1 cellular context compared by ENCODE assay signal in the genomic region with DNA sequence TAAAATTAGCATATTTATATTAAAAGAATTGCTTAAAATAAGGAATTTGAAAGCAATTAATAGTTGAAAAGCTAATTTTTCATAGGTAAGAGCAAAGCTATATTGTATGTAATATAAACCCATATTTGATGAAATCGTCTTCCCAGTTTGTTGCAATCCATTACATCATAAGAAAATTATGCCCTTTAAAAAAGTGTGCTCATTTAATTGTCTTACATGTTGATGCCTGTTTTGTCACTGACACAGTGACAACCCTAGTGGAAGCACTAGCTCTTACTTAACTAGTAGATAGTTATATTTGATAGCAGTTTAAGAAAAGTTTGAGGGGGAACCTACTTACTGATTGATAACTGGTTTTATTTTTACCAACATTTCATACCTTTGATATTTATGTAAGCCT.
TF ChIP-seq lines count a peak whose summit lies in the region.

No MANE protein-coding gene starts in this region.

TF ChIP-seq in K562, 482 proteins besides CTCF, POLR2A, EP300 and RAD21:
- TF ChIP-seq, protein P1, sequence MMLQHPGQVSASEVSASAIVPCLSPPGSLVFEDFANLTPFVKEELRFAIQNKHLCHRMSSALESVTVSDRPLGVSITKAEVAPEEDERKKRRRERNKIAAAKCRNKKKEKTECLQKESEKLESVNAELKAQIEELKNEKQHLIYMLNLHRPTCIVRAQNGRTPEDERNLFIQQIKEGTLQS (IDR thresholded peaks at IDR 0.05), result peak; percentile 18; the same call in 1 of the 2 replicates
- TF ChIP-seq, protein P1 (CRISPR knock-in tag; conservative IDR thresholded peaks at IDR 0.05), result no peak
- TF ChIP-seq SAFB (IDR thresholded peaks at IDR 0.05; ENCODE audit: borderline replicate concordance, low read depth, low read length) (no peak), CEBPG (CRISPR knock-in tag; IDR thresholded peaks at IDR 0.05) (no peak), CEBPG (tag; conservative IDR thresholded peaks at IDR 0.05 in 1 of 2, IDR thresholded peaks at IDR 0.05 in 1 of 2) (peak; percentile 33 to 91; a peak in 3 of 4 replicates), ZBTB8A (IDR thresholded peaks at IDR 0.05; ENCODE audit: partially characterized antibody) (no peak), ZBTB1 (CRISPR knock-in tag; IDR thresholded peaks at IDR 0.05; ENCODE audit: borderline replicate concordance, low read depth) (no peak), ZNF232 (CRISPR knock-in tag; IDR thresholded peaks at IDR 0.05) (no peak)
- TF ChIP-seq, protein P2, sequence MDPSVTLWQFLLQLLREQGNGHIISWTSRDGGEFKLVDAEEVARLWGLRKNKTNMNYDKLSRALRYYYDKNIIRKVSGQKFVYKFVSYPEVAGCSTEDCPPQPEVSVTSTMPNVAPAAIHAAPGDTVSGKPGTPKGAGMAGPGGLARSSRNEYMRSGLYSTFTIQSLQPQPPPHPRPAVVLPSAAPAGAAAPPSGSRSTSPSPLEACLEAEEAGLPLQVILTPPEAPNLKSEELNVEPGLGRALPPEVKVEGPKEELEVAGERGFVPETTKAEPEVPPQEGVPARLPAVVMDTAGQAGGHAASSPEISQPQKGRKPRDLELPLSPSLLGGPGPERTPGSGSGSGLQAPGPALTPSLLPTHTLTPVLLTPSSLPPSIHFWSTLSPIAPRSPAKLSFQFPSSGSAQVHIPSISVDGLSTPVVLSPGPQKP (CRISPR knock-in tag; IDR thresholded peaks at IDR 0.05), result no peak
- TF ChIP-seq, protein P3, sequence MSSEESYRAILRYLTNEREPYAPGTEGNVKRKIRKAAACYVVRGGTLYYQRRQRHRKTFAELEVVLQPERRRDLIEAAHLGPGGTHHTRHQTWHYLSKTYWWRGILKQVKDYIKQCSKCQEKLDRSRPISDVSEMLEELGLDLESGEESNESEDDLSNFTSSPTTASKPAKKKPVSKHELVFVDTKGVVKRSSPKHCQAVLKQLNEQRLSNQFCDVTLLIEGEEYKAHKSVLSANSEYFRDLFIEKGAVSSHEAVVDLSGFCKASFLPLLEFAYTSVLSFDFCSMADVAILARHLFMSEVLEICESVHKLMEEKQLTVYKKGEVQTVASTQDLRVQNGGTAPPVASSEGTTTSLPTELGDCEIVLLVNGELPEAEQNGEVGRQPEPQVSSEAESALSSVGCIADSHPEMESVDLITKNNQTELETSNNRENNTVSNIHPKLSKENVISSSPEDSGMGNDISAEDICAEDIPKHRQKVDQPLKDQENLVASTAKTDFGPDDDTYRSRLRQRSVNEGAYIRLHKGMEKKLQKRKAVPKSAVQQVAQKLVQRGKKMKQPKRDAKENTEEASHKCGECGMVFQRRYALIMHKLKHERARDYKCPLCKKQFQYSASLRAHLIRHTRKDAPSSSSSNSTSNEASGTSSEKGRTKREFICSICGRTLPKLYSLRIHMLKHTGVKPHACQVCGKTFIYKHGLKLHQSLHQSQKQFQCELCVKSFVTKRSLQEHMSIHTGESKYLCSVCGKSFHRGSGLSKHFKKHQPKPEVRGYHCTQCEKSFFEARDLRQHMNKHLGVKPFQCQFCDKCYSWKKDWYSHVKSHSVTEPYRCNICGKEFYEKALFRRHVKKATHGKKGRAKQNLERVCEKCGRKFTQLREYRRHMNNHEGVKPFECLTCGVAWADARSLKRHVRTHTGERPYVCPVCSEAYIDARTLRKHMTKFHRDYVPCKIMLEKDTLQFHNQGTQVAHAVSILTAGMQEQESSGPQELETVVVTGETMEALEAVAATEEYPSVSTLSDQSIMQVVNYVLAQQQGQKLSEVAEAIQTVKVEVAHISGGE (CRISPR knock-in tag; IDR thresholded peaks at IDR 0.05), result no peak
- TF ChIP-seq, protein P4, sequence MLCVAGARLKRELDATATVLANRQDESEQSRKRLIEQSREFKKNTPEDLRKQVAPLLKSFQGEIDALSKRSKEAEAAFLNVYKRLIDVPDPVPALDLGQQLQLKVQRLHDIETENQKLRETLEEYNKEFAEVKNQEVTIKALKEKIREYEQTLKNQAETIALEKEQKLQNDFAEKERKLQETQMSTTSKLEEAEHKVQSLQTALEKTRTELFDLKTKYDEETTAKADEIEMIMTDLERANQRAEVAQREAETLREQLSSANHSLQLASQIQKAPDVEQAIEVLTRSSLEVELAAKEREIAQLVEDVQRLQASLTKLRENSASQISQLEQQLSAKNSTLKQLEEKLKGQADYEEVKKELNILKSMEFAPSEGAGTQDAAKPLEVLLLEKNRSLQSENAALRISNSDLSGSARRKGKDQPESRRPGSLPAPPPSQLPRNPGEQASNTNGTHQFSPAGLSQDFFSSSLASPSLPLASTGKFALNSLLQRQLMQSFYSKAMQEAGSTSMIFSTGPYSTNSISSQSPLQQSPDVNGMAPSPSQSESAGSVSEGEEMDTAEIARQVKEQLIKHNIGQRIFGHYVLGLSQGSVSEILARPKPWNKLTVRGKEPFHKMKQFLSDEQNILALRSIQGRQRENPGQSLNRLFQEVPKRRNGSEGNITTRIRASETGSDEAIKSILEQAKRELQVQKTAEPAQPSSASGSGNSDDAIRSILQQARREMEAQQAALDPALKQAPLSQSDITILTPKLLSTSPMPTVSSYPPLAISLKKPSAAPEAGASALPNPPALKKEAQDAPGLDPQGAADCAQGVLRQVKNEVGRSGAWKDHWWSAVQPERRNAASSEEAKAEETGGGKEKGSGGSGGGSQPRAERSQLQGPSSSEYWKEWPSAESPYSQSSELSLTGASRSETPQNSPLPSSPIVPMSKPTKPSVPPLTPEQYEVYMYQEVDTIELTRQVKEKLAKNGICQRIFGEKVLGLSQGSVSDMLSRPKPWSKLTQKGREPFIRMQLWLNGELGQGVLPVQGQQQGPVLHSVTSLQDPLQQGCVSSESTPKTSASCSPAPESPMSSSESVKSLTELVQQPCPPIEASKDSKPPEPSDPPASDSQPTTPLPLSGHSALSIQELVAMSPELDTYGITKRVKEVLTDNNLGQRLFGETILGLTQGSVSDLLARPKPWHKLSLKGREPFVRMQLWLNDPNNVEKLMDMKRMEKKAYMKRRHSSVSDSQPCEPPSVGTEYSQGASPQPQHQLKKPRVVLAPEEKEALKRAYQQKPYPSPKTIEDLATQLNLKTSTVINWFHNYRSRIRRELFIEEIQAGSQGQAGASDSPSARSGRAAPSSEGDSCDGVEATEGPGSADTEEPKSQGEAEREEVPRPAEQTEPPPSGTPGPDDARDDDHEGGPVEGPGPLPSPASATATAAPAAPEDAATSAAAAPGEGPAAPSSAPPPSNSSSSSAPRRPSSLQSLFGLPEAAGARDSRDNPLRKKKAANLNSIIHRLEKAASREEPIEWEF (CRISPR knock-in tag; IDR thresholded peaks at IDR 0.05), result no peak
- TF ChIP-seq, protein P5, sequence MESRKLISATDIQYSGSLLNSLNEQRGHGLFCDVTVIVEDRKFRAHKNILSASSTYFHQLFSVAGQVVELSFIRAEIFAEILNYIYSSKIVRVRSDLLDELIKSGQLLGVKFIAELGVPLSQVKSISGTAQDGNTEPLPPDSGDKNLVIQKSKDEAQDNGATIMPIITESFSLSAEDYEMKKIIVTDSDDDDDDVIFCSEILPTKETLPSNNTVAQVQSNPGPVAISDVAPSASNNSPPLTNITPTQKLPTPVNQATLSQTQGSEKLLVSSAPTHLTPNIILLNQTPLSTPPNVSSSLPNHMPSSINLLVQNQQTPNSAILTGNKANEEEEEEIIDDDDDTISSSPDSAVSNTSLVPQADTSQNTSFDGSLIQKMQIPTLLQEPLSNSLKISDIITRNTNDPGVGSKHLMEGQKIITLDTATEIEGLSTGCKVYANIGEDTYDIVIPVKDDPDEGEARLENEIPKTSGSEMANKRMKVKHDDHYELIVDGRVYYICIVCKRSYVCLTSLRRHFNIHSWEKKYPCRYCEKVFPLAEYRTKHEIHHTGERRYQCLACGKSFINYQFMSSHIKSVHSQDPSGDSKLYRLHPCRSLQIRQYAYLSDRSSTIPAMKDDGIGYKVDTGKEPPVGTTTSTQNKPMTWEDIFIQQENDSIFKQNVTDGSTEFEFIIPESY (CRISPR knock-in tag; IDR thresholded peaks at IDR 0.05), result no peak
